ENCODE assay signal across 21 cellular contexts in the genomic region with DNA sequence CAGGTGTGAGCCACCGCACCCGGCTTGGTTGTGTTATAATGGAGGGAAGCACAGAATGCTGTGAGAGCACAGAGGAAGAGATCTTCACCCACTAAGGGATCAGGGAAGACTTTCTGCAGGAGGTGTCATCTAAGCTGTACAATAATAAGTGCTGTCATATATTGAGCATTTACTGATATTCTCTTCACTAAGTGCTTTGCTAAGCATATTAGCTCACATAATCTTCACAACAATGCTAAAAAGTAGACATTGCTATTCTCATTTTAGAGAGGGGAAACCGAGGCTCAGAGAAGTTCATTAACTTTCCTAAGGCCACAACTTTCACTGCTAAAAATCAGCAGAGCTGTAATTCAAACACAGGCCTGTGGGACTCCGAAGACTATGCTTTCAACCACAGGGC.
DNase-seq lines count a peak whose midpoint lies in the region; ATAC-seq, FAIRE-seq and TF ChIP-seq lines count a peak whose summit lies in the region.
"Had no signal": no experiment of that assay in that cellular context is flagged by ENCODE, and none has a peak within 500 bp of the region (broad histone marks: within the 10 kb centered on the region; RNA-seq: fewer than 3 reads in every experiment).

No MANE protein-coding gene starts in this region.

- H3K4me1 Mint-ChIP-seq in T-helper 17 cell (peaks cover 9% of the 10 kb centered on the region), brain (peaks cover 36% of the 10 kb centered on the region), mesothelial cell of epicardium (peaks cover 21% of the 10 kb centered on the region)
- peaks cover 2 to 3% of the 10 kb centered on the region in 2 donors for H3K4me1 Mint-ChIP-seq in effector memory CD8-positive, alpha-beta T cell (ENCODE audit: low read depth in 2 of 2)

- TF ChIP-seq EP300 in A549 (IDR thresholded peaks at IDR 0.05): no peak

- H3K27ac Mint-ChIP-seq in T-helper 17 cell (peak overlapping the region; percentile 65), brain (peak overlapping the region in 4 of 5 experiments; percentile 19 to 88 (median 36)), mesothelial cell of epicardium (no peak overlapping the region)
- H3K27ac Mint-ChIP-seq in effector memory CD8-positive, alpha-beta T cell: no peak overlapping the region
- H3K27ac Mint-ChIP-seq: CD8-positive, alpha-beta T cell; GM23338 had no signal

- H3K27me3 Mint-ChIP-seq in T-helper 17 cell (peaks cover 25% of the 10 kb centered on the region), brain (no peaks in the 10 kb centered on the region), mesothelial cell of epicardium (ENCODE audit: low read depth) (no peaks in the 10 kb centered on the region)
- peaks cover 14 to 29% of the 10 kb centered on the region in 2 donors for H3K27me3 Mint-ChIP-seq in effector memory CD8-positive, alpha-beta T cell

- WGBS in A549 (ENCODE audit: missing lambda C conversion rate): 74% methylated on average over 4 of the region's 4 CpGs

- TF ChIP-seq POLR2A in A549 (IDR thresholded peaks at IDR 0.05; ENCODE audit: low read length): no peak

- H3K9me3 ChIP-seq in A549 (no peaks in the 10 kb centered on the region), BLaER1 (no peaks in the 10 kb centered on the region), T-helper 17 cell (ENCODE audit: control insufficient read depth, low read length, poor library complexity, severe bottlenecking) (no peaks in the 10 kb centered on the region)
- H3K9me3 ChIP-seq: BE2C, Caco-2 had no signal

- H4K20me1 ChIP-seq in BLaER1: no peaks in the 10 kb centered on the region

- no peak overlapping the region for H3K4me2 ChIP-seq in A549
- H3K4me2 ChIP-seq in BLaER1: no peak overlapping the region
- H3K4me2 ChIP-seq: GM23338 had no signal

- H3K27ac ChIP-seq in A549: no peak overlapping the region
- H3K27ac ChIP-seq in BLaER1: 0 out of 2 replicates have a peak overlapping the region, but pooled peaks have one; percentile 49

- H3K9ac ChIP-seq in BLaER1: no peak overlapping the region

- H3K4me1 ChIP-seq in A549 (no peaks in the 10 kb centered on the region), BLaER1 (peaks cover 36% of the 10 kb centered on the region)
- H3K4me1 ChIP-seq: Caco-2 had no signal

- POLR2A ChIA-PET in A549 (lab: Yijun Ruan, JAX): no interaction called here

- H3K27me3 ChIP-seq in BLaER1: no peaks in the 10 kb centered on the region
- H3K27me3 ChIP-seq: BE2C had no signal

- H3K9me3 Mint-ChIP-seq in brain (peaks cover 0 to 2% (median 0%) of the 10 kb centered on the region in 5 experiments), mesothelial cell of epicardium (no peaks in the 10 kb centered on the region)
- no peaks in the 10 kb centered on the region for H3K9me3 Mint-ChIP-seq in effector memory CD8-positive, alpha-beta T cell
- H3K9me3 Mint-ChIP-seq: CD4-positive, CD25-positive, alpha-beta regulatory T cell; CD8-positive, alpha-beta T cell had no signal

- CTCF ChIA-PET in A549 (lab: Yijun Ruan, JAX): interaction anchor here (0.7 to 5.5 kb wide), 6 partner anchors 9 to 231 kb away, joined by 3 to 29 read pairs (median 3); no protein-coding TSS in a partner anchor

- no peak for TF ChIP-seq RAD21 in A549 (conservative IDR thresholded peaks at IDR 0.05 in 1 of 2, IDR thresholded peaks at IDR 0.05 in 1 of 2)

- TF ChIP-seq CTCF in A549 (IDR thresholded peaks at IDR 0.05): no peak
- no peak for TF ChIP-seq CTCF in brain (conservative IDR thresholded peaks at IDR 0.05)
- no peak for TF ChIP-seq CTCF in mesothelial cell of epicardium (IDR thresholded peaks at IDR 0.05; ENCODE audit: unreplicated experiment)

- H3K36me3 Mint-ChIP-seq in T-helper 17 cell (ENCODE audit: low read depth) (peaks cover 10% of the 10 kb centered on the region), brain (peaks cover 18% of the 10 kb centered on the region), mesothelial cell of epicardium (no peaks in the 10 kb centered on the region)
- H3K36me3 Mint-ChIP-seq in effector memory CD8-positive, alpha-beta T cell (ENCODE audit: insufficient read depth): no peaks in the 10 kb centered on the region
- H3K36me3 Mint-ChIP-seq: CD4-positive, CD25-positive, alpha-beta regulatory T cell; CD8-positive, alpha-beta T cell had no signal

- 0 out of 2 replicates have a peak, but pooled peaks cover 12% of the 10 kb centered on the region for H3K36me3 ChIP-seq in BLaER1
- H3K36me3 ChIP-seq: BE2C had no signal

- no peak for DNase-seq in A549 (ENCODE audit: low read depth in 1 of 2, low spot score in 1 of 2)
- DNase-seq in T-helper 17 cell: no peak
- no peak for DNase-seq in AML-193 (lab: John Stamatoyannopoulos, UW)
- DNase-seq in effector memory CD8-positive, alpha-beta T cell: no peak
- DNase-seq in mesothelial cell of epicardium (ENCODE audit: low spot score in 2 of 2, unreplicated experiment in 2 of 2): no peak
- DNase-seq: BE2C; C1 segment of cervical spinal cord; Caco-2; CD4-positive, CD25-positive, alpha-beta regulatory T cell; CD8-positive, alpha-beta T cell; DMS 273 treated with DMSO at 0.1 percent for 48 hours; DMS79; EL; GDM1; HCEC 1CT had no signal

- H3K4me3 Mint-ChIP-seq in T-helper 17 cell (no peak overlapping the region), brain (no peak overlapping the region), mesothelial cell of epicardium (no peak overlapping the region)
- no peak overlapping the region for H3K4me3 Mint-ChIP-seq in effector memory CD8-positive, alpha-beta T cell
- H3K4me3 Mint-ChIP-seq: CD4-positive, CD25-positive, alpha-beta regulatory T cell; CD8-positive, alpha-beta T cell; GM23338 had no signal

- H3K4me3 ChIP-seq in A549 (no peak overlapping the region), BLaER1 (no peak overlapping the region)
- H3K4me3 ChIP-seq: GM12878, GM23338 had no signal

- ATAC-seq in A549: no peak
- ATAC-seq in T-helper 17 cell: no peak
- no peak for ATAC-seq in effector memory CD8-positive, alpha-beta T cell (replicated peaks)
- ATAC-seq: CD8-positive, alpha-beta T cell; GM12878; GM23338 had no signal

- FAIRE-seq in A549 (lab: Jason Lieb, UNC): peak; percentile 91
- FAIRE-seq: GM12878, GM18507, H54 had no signal

TF ChIP-seq in A549, 52 proteins besides CTCF, POLR2A, EP300 and RAD21:
- no peak for TF ChIP-seq KDM5A (IDR thresholded peaks at IDR 0.05)
- no peak for TF ChIP-seq EHMT2 (IDR thresholded peaks at IDR 0.05; ENCODE audit: low read depth)
- TF ChIP-seq, protein P1, sequence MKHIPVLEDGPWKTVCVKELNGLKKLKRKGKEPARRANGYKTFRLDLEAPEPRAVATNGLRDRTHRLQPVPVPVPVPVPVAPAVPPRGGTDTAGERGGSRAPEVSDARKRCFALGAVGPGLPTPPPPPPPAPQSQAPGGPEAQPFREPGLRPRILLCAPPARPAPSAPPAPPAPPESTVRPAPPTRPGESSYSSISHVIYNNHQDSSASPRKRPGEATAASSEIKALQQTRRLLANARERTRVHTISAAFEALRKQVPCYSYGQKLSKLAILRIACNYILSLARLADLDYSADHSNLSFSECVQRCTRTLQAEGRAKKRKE (CRISPR knock-in tag; IDR thresholded peaks at IDR 0.05; ENCODE audit: low read depth): no peak
- TF ChIP-seq MAFK (IDR thresholded peaks at IDR 0.05; ENCODE audit: partially characterized antibody): peak; percentile 64

Comparison
In these comparisons a context has a peak if more than half of its experiments do, and no peak if none do; other contexts are left out.
1. H3K27ac Mint-ChIP-seq: peak in T-helper 17 cell (single experiment) and brain (4 of 5); none in effector memory CD8-positive, alpha-beta T cell (0 of 2) and mesothelial cell of epicardium (single experiment).